In genomic region chr11:95917188-95918036, GRCh38 we compare ENCODE assay signal across 12 cellular contexts. TPM values are rescaled to one million over a fixed set of nuclear protein-coding genes. Genes with fewer than 3 reads are reported as not detected.
A peak's percentile ranks its signal among the peaks of the same experiment; 100 is the strongest.
DNase-seq lines count a peak whose midpoint lies in the region; ATAC-seq and TF ChIP-seq lines count a peak whose summit lies in the region.
"Had no signal": no experiment of that assay in that cellular context is flagged by ENCODE, and none has a peak within 500 bp of the region (broad histone marks: within the 10 kb centered on the region; RNA-seq: fewer than 3 reads in every experiment).

No MANE protein-coding gene starts in this region.

- TF ChIP-seq POLR2A in adrenal gland (IDR thresholded peaks at IDR 0.05), result no peak

- peak; percentile 15 for DNase-seq in COLO668 (lab: John Stamatoyannopoulos, UW; ENCODE audit: unreplicated experiment)
- DNase-seq in NCI-H146 treated with DMSO at 0.1 percent for 48 hours (lab: John Stamatoyannopoulos, UW; ENCODE audit: unreplicated experiment), result peak; percentile 91
- DNase-seq in SJSA1 (ENCODE audit: low read depth in 1 of 2, low spot score in 2 of 2), result peak in 1 of 2 experiments; percentile 42
- no peak for DNase-seq in right cardiac atrium
- DNase-seq in SW480 (ENCODE audit: low spot score), result no peak
- DNase-seq in hippocampal formation (lab: John Stamatoyannopoulos, UW), result no peak
- DNase-seq in adrenal gland, result no peak
- DNase-seq: erythroblast, kidney, NCI-H1048, pancreas had no signal

- H3K4me1 ChIP-seq in SJSA1 (replicated peaks) (peaks cover 26% of the 10 kb centered on the region), right cardiac atrium (ENCODE audit: control insufficient read depth, insufficient read depth, low read length) (peaks cover 5% of the 10 kb centered on the region), adrenal gland (replicated peaks in 1 of 2) (peaks cover 0 to 36% of the 10 kb centered on the region in 2 donors)

- TF ChIP-seq CTCF in adrenal gland (IDR thresholded peaks at IDR 0.05), result no peak

- 54% methylated on average over 8 of the region's 8 CpGs for WGBS in right cardiac atrium
- WGBS in adrenal gland, 4 donors, result 66 to 74% (median 71%) methylated on average over 8 of the region's 8 CpGs

- intact Hi-C loops in right cardiac atrium (cut with DNase I) (no loop called here), adrenal gland (cut with DNase I) (no loop called here)

- H3K9me3 ChIP-seq in SJSA1 (replicated peaks), result no peaks in the 10 kb centered on the region
- H3K9me3 ChIP-seq in right cardiac atrium (ENCODE audit: control insufficient read depth, low read length), result no peaks in the 10 kb centered on the region
- no peaks in the 10 kb centered on the region for H3K9me3 ChIP-seq in adrenal gland (replicated peaks in 1 of 3)
- H3K9me3 ChIP-seq: pancreas had no signal

- H3K36me3 ChIP-seq in SJSA1, result no peaks in the 10 kb centered on the region
- H3K36me3 ChIP-seq in adrenal gland (replicated peaks in 1 of 2), result no peaks in the 10 kb centered on the region
- H3K36me3 ChIP-seq: pancreas had no signal

- no peaks in the 10 kb centered on the region for H3K27me3 ChIP-seq in SJSA1 (replicated peaks)
- no peaks in the 10 kb centered on the region for H3K27me3 ChIP-seq in right cardiac atrium (ENCODE audit: control insufficient read depth, insufficient read depth)
- H3K27me3 ChIP-seq in adrenal gland, result no peaks in the 10 kb centered on the region
- H3K27me3 ChIP-seq: pancreas had no signal

- ATAC-seq in right cardiac atrium, result peak; percentile 35 to 74
- no peak for ATAC-seq in GM19397 (IDR thresholded peaks at IDR 0.05; ENCODE audit: unreplicated experiment)

- H3K27ac ChIP-seq in SJSA1 (peak overlapping the region; percentile 42; the same call in 1 of the 2 replicates), right cardiac atrium (ENCODE audit: low read length) (no peak overlapping the region), adrenal gland (peak overlapping the region in 1 of 5 donors; percentile 44)
- H3K27ac ChIP-seq: pancreas had no signal

- no peak overlapping the region for H3K4me3 ChIP-seq in SJSA1
- no peak overlapping the region for H3K4me3 ChIP-seq in right cardiac atrium (ENCODE audit: low read length)
- no peak overlapping the region for H3K4me3 ChIP-seq in adrenal gland
- H3K4me3 ChIP-seq: pancreas had no signal

RNA-seq across cellular contexts. Expression of gene MTMR2, which starts 6.5 kb away (rescaled TPM):
- 22.5 and 44.2 TPM in 2 replicates for total RNA-seq in SJSA1 (2014; rRNA removed; shearing (Covaris generic))
- total RNA-seq in right cardiac atrium (10 to 100 TPM; 16.0 to 23.6 (median 19.7) TPM), adrenal gland (10 to 100 TPM; 17.6 to 31.6 (median 26.4) TPM)
- polyA plus RNA-seq in right cardiac atrium (7.8 TPM), adrenal gland (10 to 100 TPM in 1 of 3 donors, 1 to 10 TPM in 2; 6.9 to 25.3 (median 9.0) TPM)

Comparison
In these comparisons a context has a peak if more than half of its experiments do, and no peak if none do; other contexts are left out.
1. DNase-seq: peak in COLO668 (single experiment) and NCI-H146 treated with DMSO at 0.1 percent for 48 hours (single experiment); none in right cardiac atrium (0 of 3), SW480 (single experiment), hippocampal formation (0 of 2) and adrenal gland (0 of 7).